Comparison of ENCODE assay signal across 23 cellular contexts in the genomic region with DNA sequence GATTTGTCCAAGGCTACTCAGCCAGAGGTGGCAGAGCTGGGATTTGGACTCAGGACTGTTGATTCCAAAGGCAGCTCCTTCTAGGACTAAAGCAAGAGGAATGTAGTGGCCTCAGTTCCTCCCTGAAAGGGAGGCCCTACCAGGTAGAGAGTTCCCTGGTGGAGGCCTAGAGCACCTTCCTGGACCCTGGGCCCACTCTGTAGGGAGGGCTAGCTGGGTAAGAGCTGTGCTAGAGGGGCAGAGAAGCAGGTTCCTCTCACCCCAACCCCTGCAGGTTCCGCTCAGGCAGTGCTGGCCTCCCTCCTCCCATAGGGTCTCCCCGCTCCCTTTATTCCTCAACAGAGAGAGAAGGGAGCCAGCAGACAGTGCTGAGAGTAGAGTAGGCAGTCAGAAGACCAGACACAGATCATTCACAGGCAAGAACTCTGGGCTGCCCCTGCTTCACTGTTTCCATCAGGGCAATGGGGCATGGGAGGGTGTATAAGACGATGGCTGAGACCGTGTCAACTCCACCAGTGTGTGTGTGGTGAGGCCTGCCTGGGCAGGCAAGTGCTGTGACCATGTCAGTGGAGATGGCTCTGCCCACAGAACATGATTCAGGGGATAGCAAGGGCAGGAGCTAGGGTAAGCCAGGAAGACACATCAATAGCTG.
"Had no signal": no experiment of that assay in that cellular context is flagged by ENCODE, and none has a peak within 500 bp of the region (broad histone marks: within the 10 kb centered on the region; RNA-seq: fewer than 3 reads in every experiment).

No MANE protein-coding gene starts in this region.

- ATAC-seq: activated CD8-positive, alpha-beta T cell treated with anti-CD3 and anti-CD28 coated beads, Interleukin-2, amount 10 ng/mL, durations not matched to agents 7 days and 5 days; HepG2; PC-3; T-helper 17 cell; WTC11 had no signal

- DNase-seq: activated CD4-positive, alpha-beta T cell treated with anti-CD3 and anti-CD28 coated beads for 48 hours; activated CD4-positive, alpha-beta T cell treated with anti-CD3 and anti-CD28 coated beads, Interleukin-2, amount 50 U/mL, for 4 hours; activated CD4-positive, CD25-positive, alpha-beta regulatory T cell treated with anti-CD3 and anti-CD28 coated beads, Interleukin-2, amount 50 U/mL, for 72 hours; activated CD8-positive, alpha-beta memory T cell treated with anti-CD3 and anti-CD28 coated beads, Interleukin-2, amount 50 U/mL, for 48 hours; activated CD8-positive, alpha-beta T cell treated with anti-CD3 and anti-CD28 coated beads, Interleukin-2, amount 10 ng/mL, durations not matched to agents 7 days and 5 days; activated effector memory CD4-positive, alpha-beta T cell treated with Interleukin-2 at 50 U/mL for 16 hours; activated naive CD4-positive, alpha-beta T cell treated with Interleukin-2 at 50 U/mL for 16 hours; activated T-cell treated with anti-CD3 and anti-CD28 coated beads, Interleukin-2, amount 50 U/mL, for 1 hour; amygdala; MM.1S; NCI-H1105; NCI-H1436; NCI-H187; NCI-H2081; NCI-H446; NCI-H524; PC-3; SHP77 treated with DMSO at 0.1 percent for 48 hours; T-helper 17 cell; T-helper 9 cell had no signal

- H3K9me3 Mint-ChIP-seq: WTC11 had no signal

- H3K36me3 Mint-ChIP-seq: activated naive CD8-positive, alpha-beta T cell had no signal

- FAIRE-seq: HepG2 had no signal

- H3K4me3 Mint-ChIP-seq: activated CD8-positive, alpha-beta T cell treated with anti-CD3 and anti-CD28 coated beads, Interleukin-2, amount 10 ng/mL, durations not matched to agents 7 days and 5 days; activated naive CD8-positive, alpha-beta T cell; T-helper 17 cell; WTC11 had no signal

- H3K27ac Mint-ChIP-seq: activated CD8-positive, alpha-beta T cell treated with anti-CD3 and anti-CD28 coated beads, Interleukin-2, amount 10 ng/mL, durations not matched to agents 7 days and 5 days; activated naive CD8-positive, alpha-beta T cell; T-helper 17 cell; WTC11 had no signal

- H3K4me1 Mint-ChIP-seq: T-helper 17 cell had no signal
